ENCODE assay signal across 19 cellular contexts in the genomic region with DNA sequence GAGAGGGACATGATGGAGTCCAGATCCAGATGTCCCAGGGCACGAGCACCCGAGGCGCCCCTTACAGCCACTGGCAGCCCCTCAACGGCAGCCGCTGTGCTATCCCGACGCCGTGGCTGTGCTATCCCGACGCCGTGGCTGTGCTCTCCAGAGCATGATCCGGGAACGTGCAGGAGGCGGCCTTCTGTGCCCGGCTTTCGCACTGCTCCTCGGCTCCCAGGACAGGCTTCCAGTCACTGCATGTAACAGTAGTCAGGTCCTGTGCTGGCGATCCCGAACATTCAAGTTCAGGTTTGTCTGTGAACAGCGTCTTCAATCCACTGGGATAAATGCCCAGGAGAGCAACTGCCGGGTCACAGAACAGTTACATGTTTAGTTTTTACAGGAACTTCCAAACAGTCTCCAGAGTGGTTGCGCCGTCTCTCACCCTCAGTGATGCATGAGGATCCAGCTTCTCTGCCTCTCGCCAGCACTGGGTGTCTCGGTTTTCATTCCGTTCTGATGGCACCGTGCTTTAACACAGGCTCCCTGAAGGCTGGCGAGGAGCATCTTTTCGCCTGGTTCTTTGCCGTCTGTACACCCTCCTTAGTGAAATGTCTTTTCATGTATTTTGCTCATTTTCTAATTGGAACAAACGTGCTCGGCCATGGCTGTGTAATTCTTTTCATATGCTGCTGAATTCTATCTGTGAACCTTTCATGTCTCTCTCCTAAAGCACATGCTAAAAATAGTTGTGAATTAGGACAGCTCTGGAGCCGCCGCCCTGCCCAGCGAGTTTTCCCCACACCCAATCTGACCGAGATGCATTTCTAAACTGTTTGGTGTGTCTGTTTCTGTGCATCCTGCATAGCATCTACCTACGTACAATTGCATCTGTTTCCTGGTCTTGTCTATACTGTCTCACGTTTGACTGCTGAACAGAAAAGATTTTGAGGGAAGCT.
DNase-seq lines count a peak whose midpoint lies in the region; ATAC-seq, FAIRE-seq and TF ChIP-seq lines count a peak whose summit lies in the region.
"Had no signal": no experiment of that assay in that cellular context is flagged by ENCODE, and none has a peak within 500 bp of the region (broad histone marks: within the 10 kb centered on the region; RNA-seq: fewer than 3 reads in every experiment).

No MANE protein-coding gene starts in this region.

- ATAC-seq in GM18511 (IDR thresholded peaks at IDR 0.05; ENCODE audit: unreplicated experiment) (no peak), HG03439 (IDR thresholded peaks at IDR 0.05; ENCODE audit: unreplicated experiment) (no peak)
- ATAC-seq: effector memory CD8-positive, alpha-beta T cell; T-helper 17 cell had no signal

- TF ChIP-seq POLR2A in GM12891 (IDR thresholded peaks at IDR 0.05; ENCODE audit: low read depth, low read length), result no peak

- H3K4me1 ChIP-seq in right atrium auricular region (no peaks in the 10 kb centered on the region), skeletal muscle tissue (ENCODE audit: control insufficient read depth in 3 of 3, insufficient read depth in 3 of 3, low read length in 3 of 3) (peaks cover 0 to 20% (median 10%) of the 10 kb centered on the region in 3 donors), colonic mucosa (no peaks in the 10 kb centered on the region)
- H3K4me1 ChIP-seq: adrenal gland, tibial artery had no signal

- FAIRE-seq in GM12891 (lab: Jason Lieb, UNC), result no peak
- FAIRE-seq: H54 had no signal

- no peaks in the 10 kb centered on the region for H3K27me3 Mint-ChIP-seq in brain
- H3K27me3 Mint-ChIP-seq: effector memory CD8-positive, alpha-beta T cell; T-helper 17 cell had no signal

- H3K36me3 ChIP-seq in right atrium auricular region (no peaks in the 10 kb centered on the region), skeletal muscle tissue (ENCODE audit: control insufficient read depth in 3 of 3, insufficient read depth in 3 of 3, low read length in 3 of 3) (peaks cover 0 to 12% (median 7%) of the 10 kb centered on the region in 3 donors), colonic mucosa (no peaks in the 10 kb centered on the region)

- H3K9ac ChIP-seq in skeletal muscle tissue (ENCODE audit: low read depth in 1 of 3, low read length in 3 of 3) (peak overlapping the region in 2 of 3 donors; percentile 34 to 40), colonic mucosa (ENCODE audit: low read depth in 2 of 2, low read length in 2 of 2) (no peak overlapping the region)

- H3K27me3 ChIP-seq in right atrium auricular region (no peaks in the 10 kb centered on the region), skeletal muscle tissue (ENCODE audit: control insufficient read depth in 3 of 3, insufficient read depth in 3 of 3, low read length in 3 of 3) (no peaks in the 10 kb centered on the region), colonic mucosa (no peaks in the 10 kb centered on the region)
- H3K27me3 ChIP-seq: adrenal gland; BLaER1 treated with 17β-estradiol and CSF1 and Interleukin-3, amounts not matched to agents 10 nM and 100 nM; tibial artery had no signal

- H3K9me3 ChIP-seq in right atrium auricular region, result no peaks in the 10 kb centered on the region
- H3K9me3 ChIP-seq in skeletal muscle tissue (ENCODE audit: control insufficient read depth in 3 of 3, low read length in 3 of 3), result no peaks in the 10 kb centered on the region
- no peaks in the 10 kb centered on the region for H3K9me3 ChIP-seq in colonic mucosa
- H3K9me3 ChIP-seq: adrenal gland, tibial artery had no signal

- peaks cover 15% of the 10 kb centered on the region for H3K4me1 Mint-ChIP-seq in brain

- no peak for TF ChIP-seq CTCF in brain (conservative IDR thresholded peaks at IDR 0.05)
- no peak for TF ChIP-seq CTCF in right atrium auricular region (IDR thresholded peaks at IDR 0.05)
- no peak for TF ChIP-seq CTCF in colonic mucosa (IDR thresholded peaks at IDR 0.05)

- H3K4me3 ChIP-seq in right atrium auricular region (no peak overlapping the region), skeletal muscle tissue (ENCODE audit: low read length in 3 of 3) (peak overlapping the region; percentile 3 to 37 (median 7)), colonic mucosa (no peak overlapping the region)
- H3K4me3 ChIP-seq: adrenal gland; BLaER1 treated with 17β-estradiol and CSF1 and Interleukin-3, amounts not matched to agents 10 nM and 100 nM; tibial artery had no signal

- peak overlapping the region in 1 of 2 donors; percentile 19 for H3K27ac ChIP-seq in right atrium auricular region
- H3K27ac ChIP-seq in skeletal muscle tissue (ENCODE audit: low read depth, low read length), result no peak overlapping the region
- H3K27ac ChIP-seq in colonic mucosa, result no peak overlapping the region
- H3K27ac ChIP-seq: adrenal gland; BLaER1 treated with 17β-estradiol and CSF1 and Interleukin-3, amounts not matched to agents 10 nM and 100 nM; tibial artery had no signal

- peaks cover 0 to 17% (median 0%) of the 10 kb centered on the region in 5 experiments for H3K9me3 Mint-ChIP-seq in brain
- H3K9me3 Mint-ChIP-seq: activated T-helper 2 cell treated with anti-CD3 and anti-CD28 coated beads, Interferon-gamma antibody, Interleukin-2, Interleukin-4, amounts not matched to agents 10 μg/mL and 5 μg/mL and 100 μg/mL, durations not matched to agents 14 hours and 24 hours and 36 hours; effector memory CD8-positive, alpha-beta T cell had no signal

- peak overlapping the region in 4 of 5 experiments; percentile 10 to 82 (median 50) for H3K27ac Mint-ChIP-seq in brain
- H3K27ac Mint-ChIP-seq: activated T-helper 2 cell treated with anti-CD3 and anti-CD28 coated beads, Interferon-gamma antibody, Interleukin-2, Interleukin-4, amounts not matched to agents 10 μg/mL and 5 μg/mL and 100 μg/mL, durations not matched to agents 14 hours and 24 hours and 36 hours; effector memory CD8-positive, alpha-beta T cell; T-helper 17 cell had no signal

- intact Hi-C loops in colonic mucosa (cut with DNase I), result no loop called here

- peaks cover 46% of the 10 kb centered on the region for H3K36me3 Mint-ChIP-seq in brain

- peak; percentile 9 for DNase-seq in GM12891 (ENCODE audit: insufficient read length, low spot score)
- peak; percentile 32 for DNase-seq in right atrium auricular region (ENCODE audit: low spot score)
- no peak for DNase-seq in colonic mucosa
- DNase-seq: adrenal gland; caudate nucleus; effector memory CD8-positive, alpha-beta T cell; KBM-7; NCI-H1092; NCI-H226; SHP77; T-helper 17 cell; tibial artery had no signal

- no peak overlapping the region for H3K4me3 Mint-ChIP-seq in brain
- H3K4me3 Mint-ChIP-seq: effector memory CD8-positive, alpha-beta T cell; T-helper 17 cell had no signal

TF ChIP-seq in GM12891, 5 proteins besides CTCF, POLR2A, EP300 and RAD21:
- TF ChIP-seq POLR2AphosphoS5 (IDR thresholded peaks at IDR 0.05; ENCODE audit: low read depth, low read length) (no peak), PAX5 (IDR thresholded peaks at IDR 0.05; ENCODE audit: insufficient read depth, low read length, severe bottlenecking) (no peak), TAF1 (IDR thresholded peaks at IDR 0.05; ENCODE audit: low read depth, low read length) (no peak), POU2F2 (IDR thresholded peaks at IDR 0.05; ENCODE audit: low read depth, low read length) (no peak), SPI1 (IDR thresholded peaks at IDR 0.05; ENCODE audit: low read depth, low read length) (no peak)

Comparison
In these comparisons a context has a peak if more than half of its experiments do, and no peak if none do; other contexts are left out.
1. H3K4me3 ChIP-seq: peak in skeletal muscle tissue (3 of 3); none in right atrium auricular region (0 of 2) and colonic mucosa (single experiment).
2. H3K9ac ChIP-seq: peak in skeletal muscle tissue (2 of 3); none in colonic mucosa (0 of 2).